23 cellular contexts compared by ENCODE assay signal in the genomic region with DNA sequence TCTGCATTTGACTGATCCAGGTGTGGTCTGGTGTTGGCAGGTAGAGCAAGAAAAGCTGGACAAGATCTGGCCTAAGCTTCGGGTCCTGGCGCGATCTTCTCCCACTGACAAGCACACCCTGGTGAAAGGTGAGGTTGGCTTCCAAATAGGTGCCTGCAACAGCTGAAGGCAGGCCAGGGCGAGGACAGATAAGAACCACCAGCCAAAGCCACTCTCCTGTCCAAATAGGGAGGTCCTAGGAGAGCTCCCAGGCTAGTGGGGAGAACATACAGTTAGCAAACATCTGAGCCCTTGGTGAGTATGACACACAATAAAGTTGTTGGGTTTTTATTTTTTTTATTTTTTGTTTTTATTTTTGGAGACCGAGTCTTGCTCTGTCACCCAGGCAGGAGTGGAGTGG. TPM values are rescaled to one million over a fixed set of nuclear protein-coding genes. Genes with fewer than 3 reads are reported as not detected.
"Had no signal": no experiment of that assay in that cellular context is flagged by ENCODE, and none has a peak within 500 bp of the region (broad histone marks: within the 10 kb centered on the region; RNA-seq: fewer than 3 reads in every experiment).

No MANE protein-coding gene starts in this region.

- H3K27ac ChIP-seq: HL-60, KMS-11, SJCRH30 had no signal

- H3K27me3 ChIP-seq: SJCRH30 had no signal

- H3K4me3 ChIP-seq: K562, SJCRH30 had no signal

- H3K4me1 ChIP-seq: SJCRH30 had no signal

- ATAC-seq: K562, SK-N-SH treated with all-trans-retinoic acid at 6 μM for 48 hours had no signal

- H3K9ac ChIP-seq: KMS-11 had no signal

- H3K9me3 Mint-ChIP-seq: IgD-negative memory B cell had no signal

- H3K9me3 ChIP-seq: SJCRH30 had no signal

- DNase-seq: Kasumi-1, MM.1S, NCI-H1092 treated with DMSO at 0.1 percent for 48 hours, NCI-H1436, NCI-H187, NCI-H2029, NCI-H2081 treated with DMSO at 0.1 percent for 48 hours, NCI-H2171, NCI-H226, NCI-H446, NCI-H510A, NCI-H524 treated with DMSO at 0.1 percent for 48 hours, NCI-H69, NCI-H774, RPMI8226, SHP77 treated with DMSO at 0.1 percent for 48 hours, SJCRH30 had no signal

RNA-seq across cellular contexts. Expression of a gene that starts 51.9 kb away (rescaled TPM):
- total RNA-seq: K562, M059J, SJCRH30 had no signal
